ENCODE assay signal across 8 cellular contexts in genomic region chr3:178436773-178437172, GRCh38.
A peak's percentile ranks its signal among the peaks of the same experiment; 100 is the strongest.
DNase-seq lines count a peak whose midpoint lies in the region; ATAC-seq and TF ChIP-seq lines count a peak whose summit lies in the region.

No MANE protein-coding gene starts in this region.

- H3K9me3 ChIP-seq in SU-DHL-6 (ENCODE audit: insufficient read depth, low read length): no peaks in the 10 kb centered on the region
- no peaks in the 10 kb centered on the region for H3K9me3 ChIP-seq in spleen

- in situ Hi-C loops in Caki2 (cut with HindIII; ENCODE audit: low pct_unique_long_range_greater_than_20kb, low sequenced_read_pairs): no loop called here

- DNase-seq in Caki2 (ENCODE audit: low read depth): peak; percentile 51
- DNase-seq in MV-4-11 (lab: John Stamatoyannopoulos, UW): peak; percentile 29
- DNase-seq in glomerular endothelial cell (ENCODE audit: extremely low read depth, low read depth, low spot score): peak; percentile 16
- no peak for DNase-seq in spleen
- no peak for DNase-seq in T1000 (lab: John Stamatoyannopoulos, UW)
- no peak for DNase-seq in cortex of kidney (lab: John Stamatoyannopoulos, UW)

- H3K4me3 ChIP-seq in SU-DHL-6 (ENCODE audit: insufficient read depth, low read length, poor library complexity, severe bottlenecking): no peak overlapping the region
- H3K4me3 ChIP-seq in spleen: no peak overlapping the region

- ATAC-seq in GM21390 (IDR thresholded peaks at IDR 0.05; ENCODE audit: unreplicated experiment): peak; percentile 55

- H3K27ac ChIP-seq in SU-DHL-6 (ENCODE audit: low read depth, low read length) (peak overlapping the region; percentile 58), spleen (no peak overlapping the region)

- TF ChIP-seq POLR2A in spleen (IDR thresholded peaks at IDR 0.05): no peak

- H3K9ac ChIP-seq in SU-DHL-6 (ENCODE audit: low read length): peak overlapping the region; percentile 33

- intact Hi-C loops in spleen (cut with DNase I; ENCODE audit: low total_unique reads): loop anchor here (10.0 kb wide), 1 partner anchor 518 kb away; no protein-coding TSS in a partner anchor

- peak overlapping the region; percentile 29 for H2AFZ ChIP-seq in SU-DHL-6 (ENCODE audit: low read depth, low read length, severe bottlenecking)

- no peaks in the 10 kb centered on the region for H3F3A ChIP-seq in SU-DHL-6 (ENCODE audit: insufficient read depth)

- TF ChIP-seq CTCF in SU-DHL-6 (IDR thresholded peaks at IDR 0.05; ENCODE audit: insufficient read depth, low read length, poor library complexity, severe bottlenecking) (peak; percentile 57), spleen (IDR thresholded peaks at IDR 0.05 in 8 of 11, conservative IDR thresholded peaks at IDR 0.05 in 3 of 11) (peak in 6 of 11 experiments; percentile 21 to 52 (median 42))

- no peaks in the 10 kb centered on the region for H4K20me1 ChIP-seq in SU-DHL-6 (ENCODE audit: low read depth, low read length)

- peak overlapping the region; percentile 46 for H3K4me2 ChIP-seq in SU-DHL-6 (ENCODE audit: low read depth, low read length, poor library complexity, severe bottlenecking)

- H3K9me2 ChIP-seq in SU-DHL-6 (replicated peaks; ENCODE audit: insufficient read depth, low read length): no peaks in the 10 kb centered on the region

- H3K27me3 ChIP-seq in SU-DHL-6 (ENCODE audit: low read length) (no peaks in the 10 kb centered on the region), spleen (replicated peaks in 1 of 7) (no peaks in the 10 kb centered on the region)

- H3K4me1 ChIP-seq in spleen: no peaks in the 10 kb centered on the region

- H3K36me3 ChIP-seq in SU-DHL-6 (ENCODE audit: low read length): no peaks in the 10 kb centered on the region
- no peaks in the 10 kb centered on the region for H3K36me3 ChIP-seq in spleen

- no peaks in the 10 kb centered on the region for H3K79me2 ChIP-seq in SU-DHL-6 (ENCODE audit: insufficient read depth, low read length)

- 35 to 53% (median 41%) methylated on average over 3 of the region's 3 CpGs for WGBS in spleen, 5 donors

Comparison
In these comparisons a context has a peak if more than half of its experiments do, and no peak if none do; other contexts are left out.
1. DNase-seq: peak in Caki2 (single experiment), MV-4-11 (single experiment) and glomerular endothelial cell (single experiment); none in spleen (single experiment), T1000 (single experiment) and cortex of kidney (single experiment).